ENCODE assay signal across 14 cellular contexts in genomic region chr3:177061382-177061781, GRCh38.
"Had no signal": no experiment of that assay in that cellular context is flagged by ENCODE, and none has a peak within 500 bp of the region (broad histone marks: within the 10 kb centered on the region; RNA-seq: fewer than 3 reads in every experiment).

No MANE protein-coding gene starts in this region.

- H3K4me1 Mint-ChIP-seq: neural progenitor cell had no signal

- H3K9me3 Mint-ChIP-seq: activated naive CD8-positive, alpha-beta T cell treated with anti-CD3 and anti-CD28 coated beads for 36 hours; activated T-helper 1 cell treated with anti-CD3 and anti-CD28 coated beads, Interleukin-12 subunit alpha, Interleukin-12 subunit beta, Interleukin-2, Interleukin-4 antibody, amounts not matched to agents 30 ng/mL and 10 ng/mL and 1 ng/mL, durations not matched to agents 14 hours and 24 hours and 36 hours; immature natural killer cell; neural progenitor cell; stimulated activated effector memory CD8-positive, alpha-beta T cell treated with anti-CD3 and anti-CD28 coated beads, Interleukin-12 subunit alpha, Interleukin-12 subunit beta, amount 100 ng/mL, for 72 hours had no signal

- H2AFZ ChIP-seq: neural progenitor cell, parathyroid adenoma had no signal

- H3K4me2 ChIP-seq: neural progenitor cell had no signal

- H3K27me3 Mint-ChIP-seq: activated naive CD8-positive, alpha-beta T cell treated with anti-CD3 and anti-CD28 coated beads for 36 hours had no signal

- ATAC-seq: foreskin keratinocyte, lower lobe of right lung had no signal

- H3K4me3 Mint-ChIP-seq: activated naive CD8-positive, alpha-beta T cell treated with anti-CD3 and anti-CD28 coated beads for 36 hours; activated T-helper 1 cell treated with anti-CD3 and anti-CD28 coated beads, Interleukin-12 subunit alpha, Interleukin-12 subunit beta, Interleukin-2, Interleukin-4 antibody, amounts not matched to agents 30 ng/mL and 10 ng/mL and 1 ng/mL, durations not matched to agents 14 hours and 24 hours and 36 hours; immature natural killer cell; neural progenitor cell; stimulated activated effector memory CD8-positive, alpha-beta T cell treated with anti-CD3 and anti-CD28 coated beads, Interleukin-12 subunit alpha, Interleukin-12 subunit beta, amount 100 ng/mL, for 72 hours had no signal

- H3K36me3 ChIP-seq: brain microvascular endothelial cell, lower lobe of right lung, neural progenitor cell, tibial nerve, uterus had no signal

- H3K27ac Mint-ChIP-seq: activated naive CD8-positive, alpha-beta T cell treated with anti-CD3 and anti-CD28 coated beads for 36 hours; activated T-helper 1 cell treated with anti-CD3 and anti-CD28 coated beads, Interleukin-12 subunit alpha, Interleukin-12 subunit beta, Interleukin-2, Interleukin-4 antibody, amounts not matched to agents 30 ng/mL and 10 ng/mL and 1 ng/mL, durations not matched to agents 14 hours and 24 hours and 36 hours; neural progenitor cell; stimulated activated effector memory CD8-positive, alpha-beta T cell treated with anti-CD3 and anti-CD28 coated beads, Interleukin-12 subunit alpha, Interleukin-12 subunit beta, amount 100 ng/mL, for 72 hours had no signal

- H3K27me3 ChIP-seq: brain microvascular endothelial cell, foreskin keratinocyte, neural progenitor cell, tibial nerve, uterus had no signal

- H3K4me3 ChIP-seq: lower lobe of right lung, neural progenitor cell, tibial nerve, uterus had no signal

- DNase-seq: activated naive CD8-positive, alpha-beta T cell treated with anti-CD3 and anti-CD28 coated beads for 36 hours; brain microvascular endothelial cell; cerebellar nuclear complex; effector CD8-positive, alpha-beta T cell; foreskin keratinocyte; head of caudate nucleus; immature natural killer cell; lower lobe of right lung; uterus had no signal

- H3K9me3 ChIP-seq: lower lobe of right lung, tibial nerve, uterus had no signal

- H3K4me1 ChIP-seq: foreskin keratinocyte had no signal

- H3K9ac ChIP-seq: neural progenitor cell, parathyroid adenoma had no signal

- H3K27ac ChIP-seq: brain microvascular endothelial cell, foreskin keratinocyte, lower lobe of right lung, neural progenitor cell, parathyroid adenoma, tibial nerve had no signal
